In genomic region chr7:46212425-46213153, GRCh38 we compare ENCODE assay signal across 2 cellular contexts.
TF ChIP-seq lines count a peak whose summit lies in the region.

No MANE protein-coding gene starts in this region.

TF ChIP-seq in IMR-90, 13 proteins besides CTCF, POLR2A, EP300 and RAD21:
- TF ChIP-seq ELK1 (IDR thresholded peaks at IDR 0.05; ENCODE audit: borderline replicate concordance, low read depth, low read length) (no peak), MAFK (IDR thresholded peaks at IDR 0.05; ENCODE audit: low read depth, low read length) (no peak), MXI1 (IDR thresholded peaks at IDR 0.05; ENCODE audit: borderline replicate concordance, low read depth, low read length) (no peak)

TF ChIP-seq in H1, 55 proteins besides CTCF, POLR2A, EP300 and RAD21:
- TF ChIP-seq ASH2L (IDR thresholded peaks at IDR 0.05; ENCODE audit: low read length) = no peak
- no peak for TF ChIP-seq TAF7 (optimal IDR thresholded peaks at IDR 0.05; ENCODE audit: borderline replicate concordance, low read depth, low read length)
- no peak for TF ChIP-seq ATF2 (IDR thresholded peaks at IDR 0.05; ENCODE audit: low read length)
- TF ChIP-seq CTBP2 (IDR thresholded peaks at IDR 0.05; ENCODE audit: borderline replicate concordance, insufficient read depth, insufficient read length, low read length) = no peak
- no peak for TF ChIP-seq RBBP5 (IDR thresholded peaks at IDR 0.05; ENCODE audit: borderline replicate concordance, low read depth, low read length)
- no peak for TF ChIP-seq EGR1 (IDR thresholded peaks at IDR 0.05; ENCODE audit: borderline replicate concordance, low read depth, low read length)
- no peak for TF ChIP-seq NANOG (IDR thresholded peaks at IDR 0.05; ENCODE audit: insufficient read depth, low read depth, low read length, poor library complexity, severe bottlenecking)
- TF ChIP-seq SRF (IDR thresholded peaks at IDR 0.05; ENCODE audit: low read depth, low read length) = no peak
- TF ChIP-seq MAFK (IDR thresholded peaks at IDR 0.05; ENCODE audit: low read depth, low read length) = no peak
- no peak for TF ChIP-seq PHF8 (conservative IDR thresholded peaks at IDR 0.05; ENCODE audit: low read depth, low read length)
- no peak for TF ChIP-seq SUZ12 (IDR thresholded peaks at IDR 0.05; ENCODE audit: low read length)
- no peak for TF ChIP-seq ATF3 (IDR thresholded peaks at IDR 0.05; ENCODE audit: insufficient read depth, low read depth, low read length)
- TF ChIP-seq KDM1A (IDR thresholded peaks at IDR 0.05; ENCODE audit: borderline replicate concordance, low read length) = no peak
- no peak for TF ChIP-seq NRF1 (IDR thresholded peaks at IDR 0.05; ENCODE audit: low read depth, low read length)
- no peak for TF ChIP-seq CEBPB (IDR thresholded peaks at IDR 0.05; ENCODE audit: low read depth, low read length)
- TF ChIP-seq SAP30 (IDR thresholded peaks at IDR 0.05; ENCODE audit: insufficient read depth, insufficient replicate concordance, low read length) = no peak
- TF ChIP-seq SIN3A (conservative IDR thresholded peaks at IDR 0.05 in 1 of 2, IDR thresholded peaks at IDR 0.05 in 1 of 2; ENCODE audit: low read depth in 1 of 2, low read length in 2 of 2) = no peak
